ENCODE assay signal across 1 cellular context in the genomic region with DNA sequence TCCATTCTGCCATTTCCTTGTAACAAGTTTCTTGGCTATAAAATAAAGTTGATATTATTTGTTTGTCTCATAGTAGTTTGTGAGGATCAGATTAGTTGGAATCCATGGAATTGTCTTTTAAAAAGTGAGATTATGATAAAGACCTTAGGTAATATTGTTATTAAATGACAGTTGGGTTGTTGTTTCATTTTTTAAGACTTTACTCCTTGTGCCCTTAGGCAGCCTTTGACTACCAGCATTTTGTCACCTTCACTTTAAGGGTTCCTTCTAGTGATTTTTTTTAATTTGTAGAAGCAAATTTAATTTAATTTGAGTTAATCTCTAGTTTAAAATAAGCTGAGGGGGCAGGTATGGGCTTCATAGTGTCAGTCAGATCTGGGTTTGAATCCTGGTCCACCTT.
TF ChIP-seq lines count a peak whose summit lies in the region.

No MANE protein-coding gene starts in this region.

TF ChIP-seq in IMR-90, 13 proteins besides CTCF, POLR2A, EP300 and RAD21:
- TF ChIP-seq, protein P1, sequence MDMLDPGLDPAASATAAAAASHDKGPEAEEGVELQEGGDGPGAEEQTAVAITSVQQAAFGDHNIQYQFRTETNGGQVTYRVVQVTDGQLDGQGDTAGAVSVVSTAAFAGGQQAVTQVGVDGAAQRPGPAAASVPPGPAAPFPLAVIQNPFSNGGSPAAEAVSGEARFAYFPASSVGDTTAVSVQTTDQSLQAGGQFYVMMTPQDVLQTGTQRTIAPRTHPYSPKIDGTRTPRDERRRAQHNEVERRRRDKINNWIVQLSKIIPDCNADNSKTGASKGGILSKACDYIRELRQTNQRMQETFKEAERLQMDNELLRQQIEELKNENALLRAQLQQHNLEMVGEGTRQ (IDR thresholded peaks at IDR 0.05; ENCODE audit: low read depth, low read length) = no peak
- TF ChIP-seq RFX5 (IDR thresholded peaks at IDR 0.05; ENCODE audit: low read depth, low read length) = no peak
